16 cellular contexts compared by ENCODE assay signal in the genomic region with DNA sequence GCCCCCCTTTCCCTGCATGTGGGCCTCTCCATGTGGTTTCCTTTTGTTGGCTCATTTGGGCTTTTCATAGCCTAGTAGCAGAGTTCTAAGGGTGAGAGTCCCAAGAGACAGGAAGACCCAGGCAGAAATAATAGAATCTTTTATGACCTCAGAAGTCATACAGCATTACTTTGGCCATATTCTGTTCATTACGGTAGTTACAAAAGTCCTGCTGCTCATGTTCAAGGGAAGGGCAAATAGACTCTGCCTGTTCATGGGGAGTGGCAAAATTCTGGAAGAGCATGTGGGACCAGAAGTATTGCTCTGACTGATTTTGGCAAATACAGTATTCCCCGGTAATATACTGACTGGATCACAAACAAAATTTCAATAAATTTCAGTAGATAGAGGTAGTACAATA.
DNase-seq lines count a peak whose midpoint lies in the region; ATAC-seq and TF ChIP-seq lines count a peak whose summit lies in the region.
"Had no signal": no experiment of that assay in that cellular context is flagged by ENCODE, and none has a peak within 500 bp of the region (broad histone marks: within the 10 kb centered on the region; RNA-seq: fewer than 3 reads in every experiment).

No MANE protein-coding gene starts in this region.

- H3K79me2 ChIP-seq in Loucy (ENCODE audit: insufficient read depth, low read length) (no peaks in the 10 kb centered on the region), neural progenitor cell (ENCODE audit: low read depth) (no peaks in the 10 kb centered on the region)

- peaks cover 10% of the 10 kb centered on the region for H3F3A ChIP-seq in Loucy (ENCODE audit: low read depth)
- H3F3A ChIP-seq in neural progenitor cell (ENCODE audit: low read depth): no peaks in the 10 kb centered on the region

- H4K20me1 ChIP-seq in Loucy (ENCODE audit: insufficient read depth, low read length, poor library complexity, severe bottlenecking) (no peaks in the 10 kb centered on the region), neural progenitor cell (ENCODE audit: low read depth) (no peaks in the 10 kb centered on the region)

- H3K4me2 ChIP-seq in Loucy (ENCODE audit: low read depth, low read length, poor library complexity, severe bottlenecking) (peak overlapping the region; percentile 52), neural progenitor cell (no peak overlapping the region)

- H2AFZ ChIP-seq in Loucy (ENCODE audit: low read length): no peak overlapping the region
- no peak overlapping the region for H2AFZ ChIP-seq in neural progenitor cell (replicated peaks)

- TF ChIP-seq CTCF in Loucy (conservative IDR thresholded peaks at IDR 0.05; ENCODE audit: low read length) (no peak), neural progenitor cell (IDR thresholded peaks at IDR 0.05) (no peak)

- H3K9me3 ChIP-seq in Loucy (ENCODE audit: insufficient read depth, low read depth, low read length) (peaks cover 10% of the 10 kb centered on the region; the same call in 1 of the 2 replicates), neural progenitor cell (ENCODE audit: low read depth) (no peaks in the 10 kb centered on the region)

- H3K27ac Mint-ChIP-seq in neural progenitor cell: peak overlapping the region; percentile 7
- H3K27ac Mint-ChIP-seq: B cell; CD14-positive monocyte; CD8-positive, alpha-beta T cell; H9 had no signal

- H3K27me3 ChIP-seq in Loucy (ENCODE audit: insufficient read depth, low read length, poor library complexity, severe bottlenecking): no peaks in the 10 kb centered on the region
- H3K27me3 ChIP-seq in neural progenitor cell: no peaks in the 10 kb centered on the region

- H3K9me2 ChIP-seq in Loucy (replicated peaks; ENCODE audit: low read depth, low read length): no peaks in the 10 kb centered on the region

- no peak overlapping the region for H3K9ac ChIP-seq in Loucy (ENCODE audit: low read depth, low read length, poor library complexity, severe bottlenecking)
- no peak overlapping the region for H3K9ac ChIP-seq in neural progenitor cell

- peaks cover 2% of the 10 kb centered on the region for H3K36me3 Mint-ChIP-seq in neural progenitor cell
- H3K36me3 Mint-ChIP-seq: CD8-positive, alpha-beta T cell had no signal

- H3K4me3 Mint-ChIP-seq in neural progenitor cell: no peak overlapping the region
- H3K4me3 Mint-ChIP-seq: B cell; CD14-positive monocyte; CD8-positive, alpha-beta T cell; H9 had no signal

- H3K4me1 ChIP-seq in Loucy (ENCODE audit: insufficient read depth, low read length, poor library complexity, severe bottlenecking) (peaks cover 48% of the 10 kb centered on the region), neural progenitor cell (no peaks in the 10 kb centered on the region)

- ATAC-seq in left colon: peak; percentile 66
- ATAC-seq in GM19467 (IDR thresholded peaks at IDR 0.05; ENCODE audit: unreplicated experiment): no peak
- ATAC-seq: CD8-positive, alpha-beta T cell had no signal

- DNase-seq in GDM1 (lab: John Stamatoyannopoulos, UW): peak; percentile 9
- no peak for DNase-seq in left colon
- DNase-seq in neural progenitor cell (ENCODE audit: low spot score): no peak
- no peak for DNase-seq in HT-29 (ENCODE audit: low spot score)
- no peak for DNase-seq in medulla oblongata (ENCODE audit: extremely low spot score)
- DNase-seq in substantia nigra (lab: John Stamatoyannopoulos, UW): no peak
- DNase-seq: CD8-positive, alpha-beta T cell; COR-L47; DMS153; EL; GOT3; H9 had no signal

- H3K27ac ChIP-seq in neural progenitor cell (no peak overlapping the region), substantia nigra (ENCODE audit: low read depth, low read length, poor library complexity, severe bottlenecking) (no peak overlapping the region)

- peak overlapping the region; percentile 18 for H3K4me3 ChIP-seq in Loucy (ENCODE audit: low read length, poor library complexity, severe bottlenecking)
- H3K4me3 ChIP-seq in neural progenitor cell: no peak overlapping the region

- H3K27me3 Mint-ChIP-seq in neural progenitor cell (ENCODE audit: insufficient read depth, low read depth): peaks cover 3% of the 10 kb centered on the region

- intact Hi-C loops in left colon (cut with DNase I, micrococcal nuclease): no loop called here

- peaks cover 8% of the 10 kb centered on the region for H3K4me1 Mint-ChIP-seq in neural progenitor cell
- H3K4me1 Mint-ChIP-seq: B cell, CD14-positive monocyte had no signal

- H3K36me3 ChIP-seq in Loucy (ENCODE audit: insufficient read depth, low read length) (no peaks in the 10 kb centered on the region), neural progenitor cell (no peaks in the 10 kb centered on the region)

- H3K9me3 Mint-ChIP-seq in neural progenitor cell: peaks cover 19% of the 10 kb centered on the region
- H3K9me3 Mint-ChIP-seq: CD8-positive, alpha-beta T cell had no signal
